In the genomic region with DNA sequence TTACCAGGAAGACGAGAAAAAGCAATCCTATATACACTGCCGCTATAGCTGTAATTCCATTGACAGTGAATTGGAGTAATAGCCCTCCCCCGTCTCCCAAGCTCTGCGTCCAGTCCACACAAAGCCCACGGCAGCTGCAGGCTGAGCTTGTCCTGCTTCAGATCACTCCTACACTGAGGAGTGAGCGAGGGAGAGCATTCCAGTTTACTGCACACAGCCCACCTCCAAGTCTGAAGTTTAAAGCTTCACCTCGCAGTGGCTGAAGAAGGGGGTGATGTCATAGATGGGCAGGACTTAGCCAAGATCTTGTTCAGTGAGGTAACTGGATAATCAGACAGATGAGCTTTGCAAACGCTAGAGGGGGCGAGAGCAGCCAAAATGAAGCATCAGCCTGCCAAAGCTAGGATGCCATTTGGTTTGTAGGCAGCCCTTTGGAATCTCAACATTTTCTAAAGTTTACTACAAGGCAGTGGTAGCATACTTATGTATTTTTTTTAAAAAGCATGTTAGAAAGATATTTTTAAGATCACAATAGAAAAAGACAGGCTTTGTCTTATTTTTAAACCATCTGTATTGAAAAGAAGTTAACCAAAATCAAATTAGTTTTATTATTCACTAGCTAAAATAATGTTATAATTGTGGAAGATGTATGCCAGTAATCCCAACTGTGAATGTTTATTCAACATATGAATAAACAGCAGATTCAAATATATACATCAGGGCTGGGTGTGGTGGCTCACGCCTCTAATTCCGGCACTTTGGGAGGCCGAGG, we compare ENCODE assay signal across 8 cellular contexts. TPM values are rescaled to one million over a fixed set of nuclear protein-coding genes. Genes with fewer than 3 reads are reported as not detected.
DNase-seq lines count a peak whose midpoint lies in the region; ATAC-seq and TF ChIP-seq lines count a peak whose summit lies in the region.

A gene (minus strand): TSS at position 213 of the 772 bp plus-strand sequence. CDS start 10,106 bp downstream, outside the sequence.

- TF ChIP-seq CTCF in GM13977 (IDR thresholded peaks at IDR 0.05; ENCODE audit: extremely low read depth, insufficient read depth, missing control alignments) (peak; percentile 76), tibial nerve (IDR thresholded peaks at IDR 0.05) (peak; percentile 63 to 82 (median 76))

- H3K4me1 ChIP-seq in SJSA1 (replicated peaks) (no peaks in the 10 kb centered on the region; the same call in 1 of the 2 replicates), tibial nerve (no peaks in the 10 kb centered on the region)

- H3K4me3 ChIP-seq in SJSA1 (peak within 1 kb of the TSS; percentile 29), tibial nerve (peak within 1 kb of the TSS; percentile 39 to 57 (median 46))

- H3K27ac Mint-ChIP-seq in memory B cell = no peak within 1 kb of the TSS

- in situ Hi-C loops in GM13977 (cut with MboI; ENCODE audit: low pct_unique_long_range_greater_than_20kb, low sequenced_read_pairs, unreplicated experiment) = loop anchor here (25.0 kb wide), 1 partner anchor 900 kb away; no protein-coding TSS in a partner anchor

- H3K36me3 ChIP-seq in SJSA1 = no peaks in the 10 kb centered on the region
- no peaks in the 10 kb centered on the region for H3K36me3 ChIP-seq in tibial nerve

- H3K4me1 Mint-ChIP-seq in memory B cell = no peaks in the 10 kb centered on the region

- H3K9me3 Mint-ChIP-seq in memory B cell = no peaks in the 10 kb centered on the region

- DNase-seq in A172 (ENCODE audit: low spot score) (peak; percentile 93), GM13977 (ENCODE audit: low spot score) (peak; percentile 34), NCI-H1048 (lab: John Stamatoyannopoulos, UW) (peak; percentile 72), SJSA1 (ENCODE audit: low read depth in 1 of 2, low spot score in 2 of 2) (peak; percentile 72 to 74), epithelial cell of prostate (ENCODE audit: low read depth, low spot score) (peak; percentile 94), memory B cell (ENCODE audit: low spot score in 2 of 2) (peak in 1 of 2 donors; percentile 11), tibial nerve (ENCODE audit: low spot score in 2 of 2) (peak; percentile 55 to 74)

- H3K27me3 ChIP-seq in SJSA1 (replicated peaks) (no peaks in the 10 kb centered on the region), tibial nerve (no peaks in the 10 kb centered on the region)

- H3K9me3 ChIP-seq in SJSA1 (replicated peaks) = no peaks in the 10 kb centered on the region
- H3K9me3 ChIP-seq in tibial nerve = no peaks in the 10 kb centered on the region

- peak in 1 of 2 donors; percentile 96 for TF ChIP-seq EP300 in tibial nerve (IDR thresholded peaks at IDR 0.05)

- peak within 1 kb of the TSS; percentile 34 for H3K4me3 Mint-ChIP-seq in memory B cell

- H3K27ac ChIP-seq in SJSA1 (no peak within 1 kb of the TSS), epithelial cell of prostate (peak within 1 kb of the TSS; percentile 64), tibial nerve (peak within 1 kb of the TSS; percentile 67 to 89 (median 82))

- ATAC-seq in HG02798 (IDR thresholded peaks at IDR 0.05; ENCODE audit: poor library complexity, unreplicated experiment) (peak; percentile 97), memory B cell (ENCODE audit: low read depth) (peak; percentile 60)

- no peaks in the 10 kb centered on the region for H3K36me3 Mint-ChIP-seq in memory B cell

- peak; percentile 58 to 90 for TF ChIP-seq POLR2A in tibial nerve (IDR thresholded peaks at IDR 0.05)

- H3K27me3 Mint-ChIP-seq in memory B cell = no peaks in the 10 kb centered on the region

- WGBS in tibial nerve, 2 donors = 19% methylated on average over 12 of the region's 12 CpGs

RNA-seq across cellular contexts. Expression of the gene that starts here (rescaled TPM):
- total RNA-seq in A172 (2014; rRNA removed; shearing (Covaris generic)) = 4.0 and 8.9 TPM in 2 replicates
- 1.3 and 2.6 TPM in 2 replicates for total RNA-seq in SJSA1 (2014; rRNA removed; shearing (Covaris generic))
- 10 to 100 TPM in 3 of 4 donors, 1 to 10 TPM in 1; 8.7 to 26.7 (median 16.2) TPM for total RNA-seq in tibial nerve
